Comparison of ENCODE assay signal across 1 cellular context in genomic region chr11:12377824-12378593, GRCh38.
TF ChIP-seq lines count a peak whose summit lies in the region.

No MANE protein-coding gene starts in this region.

TF ChIP-seq in H1, 55 proteins besides CTCF, POLR2A, EP300 and RAD21 (continued from another document):
- peak; percentile 21; the same call in 1 of the 2 replicates for TF ChIP-seq POLR2AphosphoS5 (IDR thresholded peaks at IDR 0.05; ENCODE audit: low read depth, low read length)
- 0 out of 2 replicates have a peak, but pooled peaks have one; percentile 29 for TF ChIP-seq E2F6 (IDR thresholded peaks at IDR 0.05)
- peak; percentile 59 for TF ChIP-seq CREB1 (IDR thresholded peaks at IDR 0.05)
- TF ChIP-seq ATF2 (IDR thresholded peaks at IDR 0.05; ENCODE audit: low read length), result no peak
